Comparison of ENCODE assay signal across 8 cellular contexts in genomic region chr2:91598954-91599513, GRCh38.
A peak's percentile ranks its signal among the peaks of the same experiment; 100 is the strongest.
DNase-seq lines count a peak whose midpoint lies in the region; ATAC-seq, FAIRE-seq and TF ChIP-seq lines count a peak whose summit lies in the region.
"Not testable (repeated sequence)": the region's sequence is repeated elsewhere in the genome, so short reads cannot be mapped to it uniquely, and the experiment has no call there.

No MANE protein-coding gene starts in this region.

- in situ Hi-C loops in mammary epithelial cell (cut with MboI; ENCODE audit: low sequenced_read_pairs in 2 of 2); HepG2 (cut with HindIII; ENCODE audit: extremely low pct_ligation_motif_present, low pct_unique_long_range_greater_than_20kb): not testable (repeated sequence)

- not testable (repeated sequence) for H3K36me3 ChIP-seq in ACC112 (ENCODE audit: insufficient read depth, low read length); RWPE2 (ENCODE audit: low read depth); mammary epithelial cell (ENCODE audit: insufficient read depth, low read length); HepG2 (replicated peaks in 1 of 2; ENCODE audit: control insufficient read depth in 1 of 2, insufficient read depth in 2 of 2, low read length in 2 of 2); skeletal muscle satellite cell (ENCODE audit: insufficient read depth, low read length)

- not testable (repeated sequence) for DNase-seq in H54 (ENCODE audit: insufficient read length, low spot score); HepG2 (ENCODE audit: low spot score)
- DNase-seq in M059J (ENCODE audit: low read depth), result peak; percentile 37
- peak; percentile 84 for DNase-seq in RWPE2 (ENCODE audit: low spot score)
- peak; percentile 74 for DNase-seq in mammary epithelial cell
- peak; percentile 56 for DNase-seq in fibroblast of villous mesenchyme (ENCODE audit: low read depth)

- H3K27ac ChIP-seq in ACC112 (ENCODE audit: low read depth, low read length) (peak overlapping the region; percentile 76), RWPE2 (ENCODE audit: poor library complexity, severe bottlenecking) (peak overlapping the region; percentile 98), mammary epithelial cell (ENCODE audit: insufficient read depth, low read depth, low read length) (peak overlapping the region; percentile 88)
- not testable (repeated sequence) for H3K27ac ChIP-seq in HepG2 (ENCODE audit: extremely low read length, insufficient read depth, low read length)

- not testable (repeated sequence) for ATAC-seq in RWPE2 (ENCODE audit: low read depth); HepG2

- not testable (repeated sequence) for TF ChIP-seq RAD21 in HepG2 (CRISPR knock-in tag; IDR thresholded peaks at IDR 0.05)

- H3K79me2 ChIP-seq in ACC112 (ENCODE audit: control insufficient read depth, insufficient read depth, low read length, unreplicated experiment); mammary epithelial cell (ENCODE audit: insufficient read depth, low read length); HepG2 (ENCODE audit: insufficient read depth, low read length): not testable (repeated sequence)

- not testable (repeated sequence) for TF ChIP-seq POLR2A in H54 (IDR thresholded peaks at IDR 0.05; ENCODE audit: low read depth, low read length); HepG2 (IDR thresholded peaks at IDR 0.05; ENCODE audit: insufficient read depth in 1 of 2, low read depth in 2 of 2, low read length in 2 of 2)

- peak overlapping the region; percentile 21 for H3K4me2 ChIP-seq in mammary epithelial cell (ENCODE audit: insufficient read depth, low read depth, low read length)
- H3K4me2 ChIP-seq in HepG2 (ENCODE audit: low read depth, low read length), result not testable (repeated sequence)
- H3K4me2 ChIP-seq in skeletal muscle satellite cell (ENCODE audit: low read length), result peak overlapping the region; percentile 26

- not testable (repeated sequence) for H4K20me1 ChIP-seq in mammary epithelial cell (ENCODE audit: insufficient read depth, low read length); HepG2 (ENCODE audit: insufficient read depth, low read length)

- 55% methylated on average over 7 of the region's 7 CpGs for WGBS in mammary epithelial cell (ENCODE audit: low coverage, missing lambda C conversion rate)
- 24% methylated on average over 7 of the region's 7 CpGs for WGBS in HepG2 (ENCODE audit: low lambda C conversion rate)

- not testable (repeated sequence) for H3K9me3 ChIP-seq in RWPE2 (ENCODE audit: severe bottlenecking); mammary epithelial cell (replicated peaks; ENCODE audit: insufficient read depth, low read length); HepG2 (ENCODE audit: low read length); skeletal muscle satellite cell (replicated peaks; ENCODE audit: low read length)

- not testable (repeated sequence) for H3K4me3 ChIP-seq in ACC112 (ENCODE audit: low read depth, low read length); RWPE2 (ENCODE audit: severe bottlenecking); mammary epithelial cell (replicated peaks in 1 of 3; ENCODE audit: insufficient read depth in 1 of 3, low read depth in 2 of 3, low read length in 3 of 3); fibroblast of villous mesenchyme (ENCODE audit: low read depth, low read length); HepG2 (replicated peaks in 1 of 3; ENCODE audit: insufficient read depth in 1 of 3, low read depth in 2 of 3, low read length in 3 of 3); skeletal muscle satellite cell (ENCODE audit: low read length)

- peaks cover 13% of the 10 kb centered on the region for H3K4me1 ChIP-seq in ACC112 (ENCODE audit: control insufficient read depth, insufficient read depth, low read length, unreplicated experiment)
- peaks cover 17% of the 10 kb centered on the region for H3K4me1 ChIP-seq in RWPE2 (ENCODE audit: insufficient read depth, poor library complexity, severe bottlenecking)
- not testable (repeated sequence) for H3K4me1 ChIP-seq in mammary epithelial cell (ENCODE audit: insufficient read depth, low read length); HepG2 (ENCODE audit: insufficient read depth, low read length)
- H3K4me1 ChIP-seq in skeletal muscle satellite cell (ENCODE audit: control insufficient read depth, insufficient read depth, low read length), result peaks cover 13% of the 10 kb centered on the region

- H3K27me3 ChIP-seq in ACC112 (ENCODE audit: insufficient read depth, low read length); RWPE2 (ENCODE audit: insufficient read depth, poor library complexity, severe bottlenecking); mammary epithelial cell (ENCODE audit: insufficient read depth, low read length); HepG2 (ENCODE audit: control insufficient read depth in 1 of 2, insufficient read depth in 2 of 2, low read length in 2 of 2); skeletal muscle satellite cell (ENCODE audit: control insufficient read depth, insufficient read depth, low read length): not testable (repeated sequence)

- TSS peak; percentile 83 for BruUV-seq in mammary epithelial cell (replicated peaks; lab: Mats Ljungman, UMichigan)
- BruUV-seq in HepG2 (replicated peaks; lab: Mats Ljungman, UMichigan), result not testable (repeated sequence)

- FAIRE-seq in H54 (lab: Jason Lieb, UNC), result peak; percentile 58
- not testable (repeated sequence) for FAIRE-seq in HepG2 (lab: Jason Lieb, UNC)

- dilution Hi-C loops in mammary epithelial cell (cut with HindIII; ENCODE audit: low sequenced_read_pairs), result not testable (repeated sequence)

- TF ChIP-seq EP300 in HepG2 (IDR thresholded peaks at IDR 0.05; ENCODE audit: low read depth in 2 of 2, low read length in 2 of 2); HepG2 (CRISPR knock-in tag; IDR thresholded peaks at IDR 0.05; ENCODE audit: borderline replicate concordance): not testable (repeated sequence)

- CTCF ChIA-PET in mammary epithelial cell (lab: Charles Lee; ENCODE audit: low non-redundant PET); HepG2 (lab: Yijun Ruan, JAX; ENCODE audit: low intra/inter-chr PET ratio, low total read pairs): not testable (repeated sequence)

- H2AFZ ChIP-seq in ACC112 (ENCODE audit: low read length, unreplicated experiment); HepG2 (ENCODE audit: low read length): not testable (repeated sequence)
- H2AFZ ChIP-seq in mammary epithelial cell (ENCODE audit: low read depth, low read length), result peak overlapping the region; percentile 6

- H3K9ac ChIP-seq in mammary epithelial cell (ENCODE audit: insufficient read depth, low read length); HepG2 (ENCODE audit: insufficient read depth, low read depth, low read length); skeletal muscle satellite cell (ENCODE audit: low read depth, low read length): not testable (repeated sequence)

- POLR2A ChIA-PET in HepG2 (lab: Yijun Ruan, JAX), result not testable (repeated sequence)

- intact Hi-C loops in mammary epithelial cell (cut with micrococcal nuclease); HepG2 (cut with micrococcal nuclease; ENCODE audit: unreplicated experiment): not testable (repeated sequence)

- TF ChIP-seq CTCF in RWPE2 (IDR thresholded peaks at IDR 0.05; ENCODE audit: poor library complexity, severe bottlenecking); mammary epithelial cell (conservative IDR thresholded peaks at IDR 0.05 in 1 of 2, IDR thresholded peaks at IDR 0.05 in 1 of 2; ENCODE audit: extremely low read depth in 1 of 2, insufficient read depth in 1 of 2, low read depth in 1 of 2, low read length in 2 of 2); fibroblast of villous mesenchyme (IDR thresholded peaks at IDR 0.05; ENCODE audit: insufficient read depth, low read depth, low read length); HepG2 (CRISPR knock-in tag; IDR thresholded peaks at IDR 0.05): not testable (repeated sequence)

TF ChIP-seq in HepG2, 621 proteins besides CTCF, POLR2A, EP300 and RAD21:
- TF ChIP-seq ELF3 (CRISPR knock-in tag; IDR thresholded peaks at IDR 0.05), result peak; percentile 33; the same call in 1 of the 2 replicates
- peak; percentile 41; the same call in 1 of the 2 replicates for TF ChIP-seq ETV5 (CRISPR knock-in tag; IDR thresholded peaks at IDR 0.05; ENCODE audit: borderline replicate concordance)
- peak; percentile 74 for TF ChIP-seq FOSL2 (CRISPR knock-in tag; IDR thresholded peaks at IDR 0.05)
- peak; percentile 29; the same call in 1 of the 2 replicates for TF ChIP-seq GABPB1 (CRISPR knock-in tag; IDR thresholded peaks at IDR 0.05)
- TF ChIP-seq SAP130 (CRISPR knock-in tag; IDR thresholded peaks at IDR 0.05; ENCODE audit: low read depth), result 0 out of 2 replicates have a peak, but pooled peaks have one; percentile 12
